Comparison of ENCODE assay signal across 9 cellular contexts in genomic region chr10:79502561-79503309, GRCh38. TPM values are rescaled to one million over a fixed set of nuclear protein-coding genes. Genes with fewer than 3 reads are reported as not detected.
DNase-seq lines count a peak whose midpoint lies in the region; ATAC-seq, FAIRE-seq and TF ChIP-seq lines count a peak whose summit lies in the region.
"Had no signal": no experiment of that assay in that cellular context is flagged by ENCODE, and none has a peak within 500 bp of the region (broad histone marks: within the 10 kb centered on the region; RNA-seq: fewer than 3 reads in every experiment).

No MANE protein-coding gene starts in this region.

- no peaks in the 10 kb centered on the region for H3K23me2 ChIP-seq in H9 (ENCODE audit: insufficient read length, low read depth, low read length, poor library complexity, severe bottlenecking)

- H3K23ac ChIP-seq in H9 (ENCODE audit: insufficient read length, low read depth, low read length) = no peak overlapping the region

- H3K4me3 ChIP-seq in AG09309 (ENCODE audit: control insufficient read depth, low read depth, low read length) = no peak overlapping the region
- no peak overlapping the region for H3K4me3 ChIP-seq in K562
- H3K4me3 ChIP-seq in right lobe of liver = no peak overlapping the region

- H2BK120ac ChIP-seq in H9 (ENCODE audit: low read depth, low read length, poor library complexity, severe bottlenecking) = no peak overlapping the region

- no peak overlapping the region for H3T11ph ChIP-seq in H9 (ENCODE audit: low read length)

- H3K4me2 ChIP-seq in H9 (ENCODE audit: insufficient read depth, insufficient read length, low read length) (no peak overlapping the region), K562 (ENCODE audit: insufficient read depth, low read length) (no peak overlapping the region)

- H3K56ac ChIP-seq in H9 (ENCODE audit: insufficient read length, low read depth, low read length) = no peak overlapping the region

- no peak overlapping the region for H2BK20ac ChIP-seq in H9 (ENCODE audit: low read depth, low read length, poor library complexity, severe bottlenecking)

- intact Hi-C loops in K562 (cut with micrococcal nuclease) (no loop called here), right lobe of liver (cut with DNase I) (no loop called here)

- WGBS in H9 (ENCODE audit: extremely low coverage, insufficient read length, low lambda C conversion rate) = no CpG with 5 or more reads among the region's 7 CpGs
- 6% methylated on average over 7 of the region's 7 CpGs for WGBS in K562 (ENCODE audit: insufficient coverage, low coverage, missing lambda C conversion rate)
- 41% methylated on average over 4 of the region's 7 CpGs for WGBS in right lobe of liver (ENCODE audit: insufficient coverage, low coverage, low lambda C conversion rate, missing lambda C conversion rate)

- H3K9ac ChIP-seq in H9 (ENCODE audit: extremely low read depth, insufficient read length, low read length) (no peak overlapping the region), K562 (ENCODE audit: insufficient read depth in 1 of 2, low read depth in 2 of 2, low read length in 2 of 2) (no peak overlapping the region)

- H3K27me3 Mint-ChIP-seq in H9 (ENCODE audit: low read depth) = peaks cover 57% of the 10 kb centered on the region
- peaks cover 58% of the 10 kb centered on the region for H3K27me3 Mint-ChIP-seq in T-helper 17 cell

- H3K14ac ChIP-seq in H9 (ENCODE audit: insufficient read depth, low read length) = 0 out of 2 replicates have a peak overlapping the region, but pooled peaks have one; percentile 24

- H3K27ac Mint-ChIP-seq in H9 = no peak overlapping the region
- no peak overlapping the region for H3K27ac Mint-ChIP-seq in T-helper 17 cell

- no peaks in the 10 kb centered on the region for H3K9me1 ChIP-seq in K562 (ENCODE audit: control insufficient read depth, insufficient read depth, low read length)

- no peak overlapping the region for H2BK12ac ChIP-seq in H9 (ENCODE audit: insufficient read length, low read depth, low read length)

- H3K36me3 ChIP-seq in K562 (ENCODE audit: control insufficient read depth, insufficient read depth, low read length) = no peaks in the 10 kb centered on the region
- no peaks in the 10 kb centered on the region for H3K36me3 ChIP-seq in right lobe of liver
- H3K36me3 ChIP-seq: neutrophil had no signal

- H3K27ac ChIP-seq in H9 (ENCODE audit: insufficient read length, low read depth, low read length) = no peak overlapping the region
- no peak overlapping the region for H3K27ac ChIP-seq in K562 (ENCODE audit: extremely low read depth, low read depth, low read length)
- H3K27ac ChIP-seq in right lobe of liver = no peak overlapping the region
- H3K27ac ChIP-seq: neutrophil had no signal

- DNase-seq in AG09309 (ENCODE audit: low read depth) (no peak), H9 (peak; percentile 85), K562 (ENCODE audit: extremely low read depth in 1 of 4, low spot score in 3 of 4) (peak in 3 of 4 experiments; percentile 41 to 61 (median 55)), right lobe of liver (peak in 1 of 3 donors; percentile 27), T-helper 17 cell (no peak), hippocampal formation (lab: John Stamatoyannopoulos, UW) (no peak)

- no peaks in the 10 kb centered on the region for H3K79me1 ChIP-seq in H9 (ENCODE audit: insufficient read depth, low read depth, low read length, poor library complexity, severe bottlenecking)

- no peaks in the 10 kb centered on the region for H3K36me3 Mint-ChIP-seq in H9 (ENCODE audit: insufficient read depth in 1 of 3, low read depth in 3 of 3)
- peaks cover 12% of the 10 kb centered on the region for H3K36me3 Mint-ChIP-seq in T-helper 17 cell (ENCODE audit: low read depth)

- no peaks in the 10 kb centered on the region; the same call in 1 of the 2 replicates for H3K4me1 ChIP-seq in H9 (ENCODE audit: insufficient read depth, low read length)
- no peaks in the 10 kb centered on the region for H3K4me1 ChIP-seq in K562 (replicated peaks in 1 of 2; ENCODE audit: control insufficient read depth in 2 of 2, insufficient read depth in 2 of 2, low read length in 2 of 2)
- no peaks in the 10 kb centered on the region for H3K4me1 ChIP-seq in right lobe of liver

- no peak overlapping the region for H2BK5ac ChIP-seq in H9 (ENCODE audit: insufficient read length, low read length)

- H3K79me2 ChIP-seq in H9 (ENCODE audit: insufficient read depth, low read length) (no peaks in the 10 kb centered on the region), K562 (ENCODE audit: control insufficient read depth, insufficient read depth, low read length) (no peaks in the 10 kb centered on the region)

- CTCF ChIA-PET in K562 (lab: Yijun Ruan, JAX; ENCODE audit: low intra/inter-chr PET ratio) = interaction anchor here (0.8 kb wide), 1 partner anchor 129 kb away, joined by 7 read pairs; no protein-coding TSS in a partner anchor

- H2BK15ac ChIP-seq in H9 (ENCODE audit: low read depth, low read length) = no peak overlapping the region

- H2AK5ac ChIP-seq in H9 (ENCODE audit: insufficient read length, low read length) = no peak overlapping the region

- no peaks in the 10 kb centered on the region for H3K9me3 Mint-ChIP-seq in H9

- H2AFZ ChIP-seq in H9 (ENCODE audit: low read length) (no peak overlapping the region), K562 (ENCODE audit: low read depth, low read length) (no peak overlapping the region)

- peak; percentile 85 for FAIRE-seq in K562 (lab: Jason Lieb, UNC)

- H3K4ac ChIP-seq in H9 (ENCODE audit: low read depth, low read length) = no peak overlapping the region

- H3K4me1 Mint-ChIP-seq in H9 (peaks cover 6 to 11% of the 10 kb centered on the region in 2 experiments), T-helper 17 cell (peaks cover 15% of the 10 kb centered on the region)

- no peak overlapping the region for H4K91ac ChIP-seq in H9 (ENCODE audit: insufficient read length, low read depth, low read length)

- H3K18ac ChIP-seq in H9 (ENCODE audit: insufficient read length, low read depth, low read length) = peak overlapping the region; percentile 87

- BruUV-seq in K562 (replicated peaks; lab: Mats Ljungman, UMichigan) = no TSS peak

- POLR2A ChIA-PET in K562 (lab: Yijun Ruan, JAX) = interaction anchor here (0.7 to 0.8 kb wide), 2 partner anchors 119 to 128 kb away, joined by 4 to 7 read pairs; no protein-coding TSS in a partner anchor

- TF ChIP-seq POLR2A in K562 (conservative IDR thresholded peaks at IDR 0.05) (no peak), right lobe of liver (IDR thresholded peaks at IDR 0.05) (no peak)

- H3K4me3 Mint-ChIP-seq in H9 = peak overlapping the region in 1 of 2 experiments; percentile 24; a peak in 1 of 5 replicates
- no peak overlapping the region for H3K4me3 Mint-ChIP-seq in T-helper 17 cell

- no peaks in the 10 kb centered on the region for H3K27me3 ChIP-seq in H9 (ENCODE audit: insufficient read depth, low read length)
- peaks cover 22 to 49% of the 10 kb centered on the region in 2 experiments for H3K27me3 ChIP-seq in K562 (ENCODE audit: control insufficient read depth in 2 of 2, insufficient read depth in 2 of 2, low read length in 2 of 2)
- H3K27me3 ChIP-seq in right lobe of liver = no peaks in the 10 kb centered on the region

- no peaks in the 10 kb centered on the region for H4K20me1 ChIP-seq in H9 (ENCODE audit: control insufficient read depth, insufficient read depth, insufficient read length)
- peaks cover 5% of the 10 kb centered on the region for H4K20me1 ChIP-seq in K562 (replicated peaks; ENCODE audit: control insufficient read depth, insufficient read depth, low read length)

- TF ChIP-seq RAD21 in K562 (CRISPR knock-in tag; conservative IDR thresholded peaks at IDR 0.05 in 1 of 2, IDR thresholded peaks at IDR 0.05 in 1 of 2) = peak; percentile 64 to 86

- peak; percentile 98 for ATAC-seq in K562
- ATAC-seq in right lobe of liver = peak; percentile 82 to 91 (median 82)
- no peak for ATAC-seq in T-helper 17 cell
- no peak for ATAC-seq in HG03432 (IDR thresholded peaks at IDR 0.05; ENCODE audit: unreplicated experiment)
- no peak for ATAC-seq in HG02981 (IDR thresholded peaks at IDR 0.05; ENCODE audit: unreplicated experiment)

- TF ChIP-seq CTCF in AG09309 (IDR thresholded peaks at IDR 0.05; ENCODE audit: control insufficient read depth, insufficient read depth, low read depth, low read length, missing control alignments) (peak; percentile 33), H9 (conservative IDR thresholded peaks at IDR 0.05) (peak; percentile 73), K562 (IDR thresholded peaks at IDR 0.05 in 2 of 3, conservative IDR thresholded peaks at IDR 0.05 in 1 of 3; ENCODE audit: insufficient read depth in 2 of 3, low read depth in 1 of 3, low read length in 3 of 3) (peak; percentile 70 to 79 (median 72)), right lobe of liver (IDR thresholded peaks at IDR 0.05) (peak; percentile 20 to 43 (median 36))

- TF ChIP-seq EP300 in K562 (IDR thresholded peaks at IDR 0.05; ENCODE audit: low read length) = no peak

- in situ Hi-C loops in K562 (cut with MboI) = no loop called here

- H3K9me3 ChIP-seq in H9 (ENCODE audit: control insufficient read depth, low read depth, low read length) = no peaks in the 10 kb centered on the region
- no peaks in the 10 kb centered on the region for H3K9me3 ChIP-seq in K562 (replicated peaks; ENCODE audit: control insufficient read depth, insufficient read depth, low read depth, low read length)
- H3K9me3 ChIP-seq in right lobe of liver = no peaks in the 10 kb centered on the region
- H3K9me3 ChIP-seq in T-helper 17 cell (ENCODE audit: control insufficient read depth, low read length, poor library complexity, severe bottlenecking) = no peaks in the 10 kb centered on the region
- H3K9me3 ChIP-seq: neutrophil had no signal

- no peak overlapping the region for H4K5ac ChIP-seq in H9 (ENCODE audit: insufficient read length, low read depth, low read length)

- no peak overlapping the region for H4K8ac ChIP-seq in H9 (replicated peaks; ENCODE audit: insufficient read length, low read depth, low read length)

RNA-seq across cellular contexts. Expression of gene EIF5AL1, which starts 9.6 kb away (rescaled TPM):
- 0.35 and 0.39 TPM in 2 replicates for total RNA-seq in H9 (2021)
- total RNA-seq in K562 (2011; cell fraction: chromatin; rRNA removed; ENCODE audit: low replicate concordance) = 0.16 TPM in 1 of 2 replicates, not detected in the other
- 0.13 and 0.17 TPM in 2 replicates for total RNA-seq in K562 (2011; cell fraction: nucleolus; rRNA removed)
- 0.15 and 0.31 TPM in 2 replicates for total RNA-seq in K562 (2011; cell fraction: nucleoplasm; rRNA removed)
- total RNA-seq in K562 (2014; rRNA removed) = 0.65 and 0.68 TPM in 2 replicates
- total RNA-seq in K562 (2014; rRNA removed; fragmentation: Illumina TruSeq; extraction: Trizol) = 0.80 and 0.83 TPM in 2 replicates
- total RNA-seq in K562 (2015; rRNA removed; fragmentation: Illumina TruSeq; extraction: Trizol) = 0.18 and 0.30 TPM in 2 replicates
- 0.27 and 0.31 TPM in 2 replicates for total RNA-seq in K562 (2021)
- polyA plus RNA-seq in K562 (2011; rRNA removed) = 1.6 and 1.8 TPM in 2 replicates
- 0.97 and 1.1 TPM in 2 replicates for polyA plus RNA-seq in K562 (2011; cell fraction: cytosol; rRNA removed)
- polyA plus RNA-seq in K562 (2011; cell fraction: nucleus; rRNA removed) = 0.20 and 0.35 TPM in 2 replicates
- 0.54 and 1.1 TPM in 2 replicates for polyA plus RNA-seq in K562 (2012)
- polyA plus RNA-seq in K562 (2014; fragmentation: Illumina TruSeq; extraction: Trizol) = 3.2 and 3.4 TPM in 2 replicates
- polyA plus RNA-seq in K562 (2014; fragmentation: Nextera tagmentation; extraction: Ambion mirVana) = under 1 TPM in 1 of 2 experiments, not detected in 1; 0.03 TPM
- polyA plus RNA-seq in K562 (2014; rRNA removed) = 0.37 and 0.43 TPM in 2 replicates
- polyA minus RNA-seq in K562 (2011; rRNA and poly(A)+ RNA removed) = 3.2 and 4.7 TPM in 2 replicates
- polyA minus RNA-seq in K562 (2011; cell fraction: cytosol; rRNA and poly(A)+ RNA removed) = 0.64 and 0.67 TPM in 2 replicates
- polyA minus RNA-seq in K562 (2011; cell fraction: nucleus; rRNA and poly(A)+ RNA removed) = under 0.01 and 0.11 TPM in 2 replicates
- total RNA-seq in right lobe of liver = under 1 TPM in 5 of 6 experiments, not detected in 1; 0.31 to 0.54 (median 0.44) TPM
- total RNA-seq in T-helper 17 cell = under 1 TPM; 0.10 to 0.12 TPM

RNA-seq across cellular contexts. Expression of gene ZCCHC24, which starts 57.3 kb away (rescaled TPM):
- 3.5 and 3.8 TPM in 2 replicates for total RNA-seq in H9 (2021)
- 4.0 and 6.3 TPM in 2 replicates for total RNA-seq in K562 (2011; cell fraction: chromatin; rRNA removed; ENCODE audit: low replicate concordance)
- total RNA-seq in K562 (2011; cell fraction: nucleolus; rRNA removed) = 4.8 and 4.9 TPM in 2 replicates
- total RNA-seq in K562 (2011; cell fraction: nucleoplasm; rRNA removed) = 4.4 and 6.7 TPM in 2 replicates
- 3.6 and 4.9 TPM in 2 replicates for total RNA-seq in K562 (2014; rRNA removed)
- total RNA-seq in K562 (2014; rRNA removed; fragmentation: Illumina TruSeq; extraction: Trizol) = 3.9 and 4.0 TPM in 2 replicates
- total RNA-seq in K562 (2015; rRNA removed; fragmentation: Illumina TruSeq; extraction: Trizol) = 5.5 and 5.7 TPM in 2 replicates
- 11.0 and 11.5 TPM in 2 replicates for total RNA-seq in K562 (2021)
- polyA plus RNA-seq in K562 (2011; rRNA removed) = 4.6 and 5.0 TPM in 2 replicates
- polyA plus RNA-seq in K562 (2011; cell fraction: cytosol; rRNA removed) = 4.7 and 8.4 TPM in 2 replicates
- 3.1 and 5.6 TPM in 2 replicates for polyA plus RNA-seq in K562 (2011; cell fraction: nucleus; rRNA removed)
- 6.8 and 12.0 TPM in 2 replicates for polyA plus RNA-seq in K562 (2012)
- polyA plus RNA-seq in K562 (2014; fragmentation: Illumina TruSeq; extraction: Trizol) = 7.0 and 7.6 TPM in 2 replicates
- polyA plus RNA-seq in K562 (2014; fragmentation: Nextera tagmentation; extraction: Ambion mirVana) = under 1 TPM; 0.84 to 0.86 TPM
- polyA plus RNA-seq in K562 (2014; rRNA removed) = 5.1 and 6.0 TPM in 2 replicates
- polyA minus RNA-seq in K562 (2011; rRNA and poly(A)+ RNA removed) = 3.4 and 4.7 TPM in 2 replicates
- 6.1 and 6.4 TPM in 2 replicates for polyA minus RNA-seq in K562 (2011; cell fraction: cytosol; rRNA and poly(A)+ RNA removed)
- 3.0 TPM in 2 replicates for polyA minus RNA-seq in K562 (2011; cell fraction: nucleus; rRNA and poly(A)+ RNA removed)
- 10 to 100 TPM; 19.8 to 33.6 (median 22.7) TPM for total RNA-seq in right lobe of liver
- 1 to 10 TPM; 1.1 to 1.3 TPM for total RNA-seq in T-helper 17 cell

RNA-seq across cellular contexts. Expression of gene SFTPA2, which starts 57.5 kb away (rescaled TPM):
- total RNA-seq in H9 (2021) (not detected in 2 replicates), K562 (2014; rRNA removed) (not detected in 2 replicates), K562 (2014; rRNA removed; fragmentation: Illumina TruSeq; extraction: Trizol) (not detected in 2 replicates), K562 (2015; rRNA removed; fragmentation: Illumina TruSeq; extraction: Trizol) (not detected in 2 replicates), K562 (2021) (4.1 and 5.3 TPM in 2 replicates), right lobe of liver (under 1 TPM in 3 of 6 experiments, not detected in 3; 0.12 to 0.95 (median 0.42) TPM), T-helper 17 cell (not detected)
- total RNA-seq in K562 (2011; cell fraction: chromatin; rRNA removed; ENCODE audit: low replicate concordance) = not detected in 2 replicates
- not detected in 2 replicates for total RNA-seq in K562 (2011; cell fraction: nucleolus; rRNA removed)
- total RNA-seq in K562 (2011; cell fraction: nucleoplasm; rRNA removed) = not detected in 2 replicates
- polyA plus RNA-seq in K562 (2011; rRNA removed) (not detected in 2 replicates), K562 (2014; fragmentation: Illumina TruSeq; extraction: Trizol) (not detected in 2 replicates), K562 (2014; fragmentation: Nextera tagmentation; extraction: Ambion mirVana) (not detected), K562 (2014; rRNA removed) (not detected in 2 replicates)
- polyA plus RNA-seq in K562 (2011; cell fraction: cytosol; rRNA removed) = not detected in 2 replicates
- not detected in 2 replicates for polyA plus RNA-seq in K562 (2011; cell fraction: nucleus; rRNA removed)
- not detected in 2 replicates for polyA plus RNA-seq in K562 (2012)
- not detected in 2 replicates for polyA minus RNA-seq in K562 (2011; rRNA and poly(A)+ RNA removed)
- not detected in 2 replicates for polyA minus RNA-seq in K562 (2011; cell fraction: cytosol; rRNA and poly(A)+ RNA removed)
- not detected in 2 replicates for polyA minus RNA-seq in K562 (2011; cell fraction: nucleus; rRNA and poly(A)+ RNA removed)

Comparison
In these comparisons a context has a peak if more than half of its experiments do, and no peak if none do; other contexts are left out.
1. DNase-seq: peak in H9 (single experiment) and K562 (3 of 4); none in AG09309 (single experiment), T-helper 17 cell (0 of 3) and hippocampal formation (0 of 2).
2. ATAC-seq: peak in K562 (single experiment) and right lobe of liver (4 of 4); none in T-helper 17 cell (single experiment), HG03432 (single experiment) and HG02981 (single experiment).
3. Peak in every context shown above with its lines, with median percentiles within 50 percentile points of each other: CTCF ChIP-seq.